ENCODE assay signal across 8 cellular contexts in the genomic region with DNA sequence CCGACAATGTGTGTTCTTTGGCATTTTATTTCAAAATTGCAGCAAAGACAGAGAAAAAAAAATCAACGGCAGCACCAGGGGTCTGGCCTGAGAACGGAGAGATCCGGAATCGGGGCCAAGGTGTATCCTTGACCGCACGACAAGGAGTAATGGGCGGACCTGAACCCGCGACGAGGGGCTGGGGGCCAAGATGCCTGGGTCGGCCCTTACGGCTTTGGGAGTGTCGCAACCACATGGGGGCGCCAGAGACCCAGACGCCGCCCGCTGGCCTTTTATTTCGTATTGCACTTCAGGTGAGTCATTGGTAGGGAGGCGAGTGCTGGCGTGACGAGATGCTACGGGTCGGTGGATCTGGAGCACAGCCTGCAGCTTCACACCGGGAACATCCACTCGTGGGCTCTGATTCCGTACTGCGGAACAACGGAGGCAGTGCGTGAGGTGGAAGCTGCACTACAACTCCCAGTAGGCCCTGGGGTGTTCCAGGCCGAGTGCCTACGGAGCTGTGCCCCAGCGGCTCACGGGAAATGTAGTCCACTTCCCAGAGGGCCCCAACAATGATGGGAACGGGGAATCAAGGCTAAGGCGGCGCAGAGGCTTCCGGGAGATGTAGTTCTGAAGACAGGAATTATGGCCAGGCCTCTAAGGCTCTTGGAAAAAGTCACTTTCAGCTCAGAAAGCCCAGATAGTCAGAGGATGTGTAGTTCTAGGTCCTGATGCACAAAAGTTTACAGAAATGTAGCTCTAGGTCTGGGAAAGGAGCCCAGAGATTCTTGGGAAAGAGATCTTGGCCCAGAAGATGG. TPM values are rescaled to one million over a fixed set of nuclear protein-coding genes. Genes with fewer than 3 reads are reported as not detected.
A peak's percentile ranks its signal among the peaks of the same experiment; 100 is the strongest.
DNase-seq lines count a peak whose midpoint lies in the region; ATAC-seq and TF ChIP-seq lines count a peak whose summit lies in the region.

No MANE protein-coding gene starts in this region.

- peak; percentile 90 for TF ChIP-seq CTCF in AG09319 (IDR thresholded peaks at IDR 0.05; ENCODE audit: low read depth, low read length)
- TF ChIP-seq CTCF in coronary artery (IDR thresholded peaks at IDR 0.05) = peak; percentile 97

- intact Hi-C loops in activated CD4-positive, alpha-beta T cell treated with anti-CD3 and anti-CD28 coated beads, Interleukin-2, amount 10 ng/mL, durations not matched to agents 24 days and 14 days (cut with micrococcal nuclease) = loop anchor here (1.0 to 2.0 kb wide), 4 partner anchors 16 to 170 kb away; a partner anchor contains a TSS

- peak overlapping the region; percentile 95 for H3K4me3 Mint-ChIP-seq in activated CD4-positive, alpha-beta T cell treated with anti-CD3 and anti-CD28 coated beads, Interleukin-2, amount 10 ng/mL, durations not matched to agents 24 days and 14 days

- ATAC-seq in GM19035 (IDR thresholded peaks at IDR 0.05; ENCODE audit: unreplicated experiment) = peak; percentile 73
- peak; percentile 65 for ATAC-seq in HG03432 (IDR thresholded peaks at IDR 0.05; ENCODE audit: unreplicated experiment)

- no peaks in the 10 kb centered on the region for H3K27me3 Mint-ChIP-seq in activated CD4-positive, alpha-beta T cell treated with anti-CD3 and anti-CD28 coated beads, Interleukin-2, amount 10 ng/mL, durations not matched to agents 24 days and 14 days

- H3K4me1 Mint-ChIP-seq in activated CD4-positive, alpha-beta T cell treated with anti-CD3 and anti-CD28 coated beads, Interleukin-2, amount 10 ng/mL, durations not matched to agents 24 days and 14 days = peaks cover 12% of the 10 kb centered on the region

- peaks cover under 1% of the 10 kb centered on the region for H3K36me3 Mint-ChIP-seq in activated CD4-positive, alpha-beta T cell treated with anti-CD3 and anti-CD28 coated beads, Interleukin-2, amount 10 ng/mL, durations not matched to agents 24 days and 14 days (ENCODE audit: low read depth)

- no peaks in the 10 kb centered on the region for H3K9me3 Mint-ChIP-seq in activated CD4-positive, alpha-beta T cell treated with anti-CD3 and anti-CD28 coated beads, Interleukin-2, amount 10 ng/mL, durations not matched to agents 24 days and 14 days

- DNase-seq in AG09319 (ENCODE audit: extremely low read depth, low read depth) = peak; percentile 92
- DNase-seq in NCI-H524 treated with DMSO at 0.1 percent for 48 hours (lab: John Stamatoyannopoulos, UW) = peak; percentile 60
- peak; percentile 95 for DNase-seq in activated CD4-positive, alpha-beta T cell treated with anti-CD3 and anti-CD28 coated beads, Interleukin-2, amount 10 ng/mL, durations not matched to agents 24 days and 14 days
- DNase-seq in coronary artery (ENCODE audit: low spot score) = peak; percentile 95
- peak; percentile 98 for DNase-seq in left kidney (ENCODE audit: low read depth, low spot score)
- peak; percentile 74 to 79 for DNase-seq in stimulated activated CD4-positive, alpha-beta T cell treated with anti-CD3 and anti-CD28 coated beads, Interleukin-1b, Interleukin-23, amount 100 ng/mL, for 4 hours (ENCODE audit: low read depth in 2 of 2)

- H3K27ac Mint-ChIP-seq in activated CD4-positive, alpha-beta T cell treated with anti-CD3 and anti-CD28 coated beads, Interleukin-2, amount 10 ng/mL, durations not matched to agents 24 days and 14 days = peak overlapping the region; percentile 90

- peak overlapping the region; percentile 84 to 95 for H3K27ac ChIP-seq in coronary artery

- H3K4me3 ChIP-seq in coronary artery = peak overlapping the region; percentile 74

RNA-seq across cellular contexts. Expression of a gene that starts 15.6 kb away (rescaled TPM):
- 90.3 and 95.7 TPM in 2 replicates for total RNA-seq in activated CD4-positive, alpha-beta T cell treated with anti-CD3 and anti-CD28 coated beads, Interleukin-2, amount 10 ng/mL, durations not matched to agents 24 days and 14 days

RNA-seq across cellular contexts. Expression of a gene that starts 39.9 kb away (rescaled TPM):
- not detected in 2 replicates for total RNA-seq in activated CD4-positive, alpha-beta T cell treated with anti-CD3 and anti-CD28 coated beads, Interleukin-2, amount 10 ng/mL, durations not matched to agents 24 days and 14 days

RNA-seq across cellular contexts. Expression of a gene that starts 41.0 kb away (rescaled TPM):
- 0.44 and 0.47 TPM in 2 replicates for total RNA-seq in activated CD4-positive, alpha-beta T cell treated with anti-CD3 and anti-CD28 coated beads, Interleukin-2, amount 10 ng/mL, durations not matched to agents 24 days and 14 days

RNA-seq across cellular contexts. Expression of a gene that starts 42.8 kb away (rescaled TPM):
- 0.23 and 0.26 TPM in 2 replicates for total RNA-seq in activated CD4-positive, alpha-beta T cell treated with anti-CD3 and anti-CD28 coated beads, Interleukin-2, amount 10 ng/mL, durations not matched to agents 24 days and 14 days

RNA-seq across cellular contexts. Expression of a gene that starts 48.5 kb away (rescaled TPM):
- total RNA-seq in activated CD4-positive, alpha-beta T cell treated with anti-CD3 and anti-CD28 coated beads, Interleukin-2, amount 10 ng/mL, durations not matched to agents 24 days and 14 days = 0.21 TPM in 1 of 2 replicates, not detected in the other

Comparison
In these comparisons a context has a peak if more than half of its experiments do, and no peak if none do; other contexts are left out.
1. Peak in every context shown above with its lines: DNase-seq, ATAC-seq, H3K4me3 ChIP-seq and H3K27ac ChIP-seq.